In the genomic region with DNA sequence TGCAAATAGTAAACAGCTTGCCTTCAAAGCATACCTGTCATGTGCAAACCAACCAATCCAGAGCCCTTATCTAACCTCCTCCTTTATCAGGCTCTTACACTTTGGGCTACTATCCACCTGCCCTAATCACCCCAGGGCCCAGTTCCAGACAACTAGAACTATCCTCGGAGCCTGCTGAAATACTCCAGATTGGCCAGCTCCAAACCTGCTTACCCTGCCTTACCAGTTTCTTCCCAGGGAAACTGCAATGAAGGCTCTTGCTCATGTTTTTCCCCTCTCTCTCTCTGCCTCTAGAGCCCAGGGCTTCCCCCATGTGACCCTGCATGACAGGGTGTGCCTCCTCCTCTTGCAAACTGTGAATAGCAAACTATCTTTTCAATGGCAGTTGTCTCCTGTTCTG, we compare ENCODE assay signal across 14 cellular contexts.
DNase-seq lines count a peak whose midpoint lies in the region; ATAC-seq, FAIRE-seq and TF ChIP-seq lines count a peak whose summit lies in the region.
"Had no signal": no experiment of that assay in that cellular context is flagged by ENCODE, and none has a peak within 500 bp of the region (broad histone marks: within the 10 kb centered on the region; RNA-seq: fewer than 3 reads in every experiment).

No MANE protein-coding gene starts in this region.

- H3K23me2 ChIP-seq in H1 (ENCODE audit: low read depth, low read length), result no peaks in the 10 kb centered on the region

- no peak for TF ChIP-seq CTCF in left ventricle myocardium inferior (IDR thresholded peaks at IDR 0.05; ENCODE audit: borderline replicate concordance)
- no peak for TF ChIP-seq CTCF in H1 (IDR thresholded peaks at IDR 0.05; ENCODE audit: control extremely low read depth in 1 of 3, insufficient read depth in 1 of 3, low read depth in 1 of 3, low read length in 3 of 3)

- H2BK120ac ChIP-seq in H1 (replicated peaks; ENCODE audit: low read depth, low read length) (no peak overlapping the region), mesendoderm (ENCODE audit: low read depth, low read length) (no peak overlapping the region)

- H4K91ac ChIP-seq in H1 (replicated peaks; ENCODE audit: insufficient read length, low read length), result no peak overlapping the region

- H3K9ac ChIP-seq in H1 (replicated peaks in 1 of 4; ENCODE audit: extremely low read depth in 1 of 4, low read depth in 3 of 4, low read length in 3 of 4), result no peak overlapping the region
- H3K9ac ChIP-seq in mesendoderm (ENCODE audit: low read length), result no peak overlapping the region

- H4K8ac ChIP-seq in H1 (ENCODE audit: extremely low read depth, insufficient read depth, low read length) (no peak overlapping the region), mesendoderm (ENCODE audit: low read depth, low read length) (no peak overlapping the region)

- no peak overlapping the region for H2BK12ac ChIP-seq in H1 (ENCODE audit: low read depth, low read length)

- TF ChIP-seq RAD21 in H1 (IDR thresholded peaks at IDR 0.05 in 1 of 2, conservative IDR thresholded peaks at IDR 0.05 in 1 of 2; ENCODE audit: low read depth in 2 of 2, low read length in 2 of 2), result no peak

- no peak overlapping the region for H2AFZ ChIP-seq in H1 (ENCODE audit: low read length)

- 90% methylated on average over 1 of the region's 1 CpG; no CpG with 5 or more reads in 1 of the 2 experiments for WGBS in H1 (ENCODE audit: extremely low coverage in 1 of 2, insufficient coverage in 1 of 2, insufficient read length in 1 of 2, insufficient replicate concordance in 2 of 2, low coverage in 1 of 2, low lambda C conversion rate in 2 of 2, missing lambda C conversion rate in 1 of 2), 2 experiments
- WGBS in mesendoderm (ENCODE audit: extremely low coverage, insufficient coverage, low lambda C conversion rate), result no CpG with 5 or more reads among the region's 1 CpG

- H3K4ac ChIP-seq in H1 (replicated peaks; ENCODE audit: insufficient read length, low read depth, low read length) (no peak overlapping the region), mesendoderm (ENCODE audit: low read depth, low read length) (no peak overlapping the region)

- no peak for FAIRE-seq in H1 (lab: Jason Lieb, UNC)

- TF ChIP-seq POLR2A in H1 (IDR thresholded peaks at IDR 0.05; ENCODE audit: control extremely low read depth in 1 of 2, low read depth in 2 of 2, low read length in 2 of 2), result no peak

- H3K18ac ChIP-seq in H1 (ENCODE audit: extremely low read depth, low read length) (no peak overlapping the region), mesendoderm (ENCODE audit: low read length) (no peak overlapping the region)

- TF ChIP-seq EP300 in H1 (IDR thresholded peaks at IDR 0.05; ENCODE audit: borderline replicate concordance in 1 of 2, low read depth in 2 of 2, low read length in 2 of 2), result no peak

- H4K20me1 ChIP-seq in H1 (replicated peaks in 1 of 2; ENCODE audit: control insufficient read depth in 1 of 2, insufficient read depth in 2 of 2, low read length in 2 of 2), result no peaks in the 10 kb centered on the region

- no peak overlapping the region for H4K5ac ChIP-seq in H1 (ENCODE audit: insufficient read length, low read depth, low read length)
- H4K5ac ChIP-seq in mesendoderm (ENCODE audit: low read length), result no peak overlapping the region

- intact Hi-C loops in Right ventricle myocardium superior (cut with DNase I) (loop anchor here (10.0 kb wide), 1 partner anchor 106 kb away; a partner anchor contains a TSS), left ventricle myocardium inferior (cut with micrococcal nuclease) (no loop called here)

- H3K14ac ChIP-seq in H1 (ENCODE audit: insufficient read length), result no peak overlapping the region

- POLR2A ChIA-PET in H1 (lab: Charles Lee; ENCODE audit: partially characterized antibody), result no interaction called here
- POLR2A ChIA-PET in HEK293T (lab: Yijun Ruan, JAX), result no interaction called here

- peak; percentile 58 for ATAC-seq in Right ventricle myocardium superior (ENCODE audit: poor library complexity)
- ATAC-seq in HG03460 (IDR thresholded peaks at IDR 0.05; ENCODE audit: unreplicated experiment), result no peak
- ATAC-seq in HG02588 (IDR thresholded peaks at IDR 0.05; ENCODE audit: unreplicated experiment), result no peak

- no peak overlapping the region for H2BK20ac ChIP-seq in H1 (ENCODE audit: low read length)

- H3K4me3 ChIP-seq in left ventricle myocardium inferior (no peak overlapping the region), H1 (ENCODE audit: extremely low read depth in 1 of 4, insufficient read depth in 2 of 4, low read depth in 3 of 4, low read length in 4 of 4) (no peak overlapping the region), mesendoderm (ENCODE audit: low read length) (no peak overlapping the region)
- H3K4me3 ChIP-seq: sigmoid colon, tibial nerve had no signal

- DNase-seq in Right ventricle myocardium superior (no peak), left ventricle myocardium inferior (no peak), H1 (ENCODE audit: low read depth in 1 of 2, low spot score in 2 of 2) (no peak), mesendoderm (peak; percentile 71), ureter (ENCODE audit: low spot score) (peak; percentile 85), HEK293T (ENCODE audit: extremely low spot score) (no peak)
- DNase-seq: activated CD4-positive, alpha-beta T cell treated with anti-CD3 and anti-CD28 coated beads for 48 hours; effector memory CD4-positive, alpha-beta T cell; head of caudate nucleus; NCI-H1694; sigmoid colon had no signal

- H3K4me2 ChIP-seq in H1 (ENCODE audit: insufficient read depth in 1 of 2, low read depth in 2 of 2, low read length in 2 of 2) (0 out of 4 replicates have a peak overlapping the region, but pooled peaks of 1 of the 2 experiments have one; percentile 10), mesendoderm (ENCODE audit: low read length) (no peak overlapping the region)

- H3K56ac ChIP-seq in H1 (replicated peaks; ENCODE audit: insufficient read length, low read depth, low read length) (no peak overlapping the region), mesendoderm (ENCODE audit: low read length) (no peak overlapping the region)

- CTCF ChIA-PET in H1 (lab: Charles Lee; ENCODE audit: partially characterized antibody) (interaction anchor here (0.7 to 2.9 kb wide), 9 partner anchors 23 to 189 kb away, joined by 3 to 15 read pairs (median 3); a partner anchor contains a TSS), HEK293T (lab: Yijun Ruan, JAX) (no interaction called here)

- H3K79me2 ChIP-seq in H1 (ENCODE audit: control insufficient read depth in 1 of 2, insufficient read depth in 2 of 2, low read length in 2 of 2) (no peaks in the 10 kb centered on the region), mesendoderm (ENCODE audit: control insufficient read depth, insufficient read depth, low read length) (no peaks in the 10 kb centered on the region)

- H3K4me1 ChIP-seq in left ventricle myocardium inferior, result peaks cover 16% of the 10 kb centered on the region
- peaks cover 0 to 10% (median 8%) of the 10 kb centered on the region in 4 experiments; a peak in 4 of 7 replicates for H3K4me1 ChIP-seq in H1 (replicated peaks in 1 of 4; ENCODE audit: control insufficient read depth in 3 of 4, insufficient read depth in 4 of 4, low read length in 3 of 4)
- H3K4me1 ChIP-seq in mesendoderm (ENCODE audit: control insufficient read depth, low read depth, low read length), result peaks cover 3% of the 10 kb centered on the region

- H3K9me3 ChIP-seq in left ventricle myocardium inferior (replicated peaks) (no peaks in the 10 kb centered on the region), H1 (ENCODE audit: insufficient read depth in 2 of 2, low read depth in 1 of 2, low read length in 1 of 2) (no peaks in the 10 kb centered on the region)
- H3K9me3 ChIP-seq: sigmoid colon, tibial nerve had no signal

- H3K27me3 ChIP-seq in left ventricle myocardium inferior (ENCODE audit: low read depth), result no peaks in the 10 kb centered on the region
- no peaks in the 10 kb centered on the region for H3K27me3 ChIP-seq in H1 (replicated peaks in 1 of 4; ENCODE audit: control insufficient read depth in 3 of 4, extremely low read depth in 1 of 4, insufficient read depth in 3 of 4, low read length in 3 of 4)
- H3K27me3 ChIP-seq in mesendoderm (ENCODE audit: insufficient read depth, low read length, poor library complexity), result no peaks in the 10 kb centered on the region
- H3K27me3 ChIP-seq: sigmoid colon, tibial nerve had no signal

- H3K79me1 ChIP-seq in H1 (ENCODE audit: low read depth, low read length) (no peaks in the 10 kb centered on the region), mesendoderm (ENCODE audit: low read length) (no peaks in the 10 kb centered on the region)

- H3K27ac ChIP-seq in left ventricle myocardium inferior (replicated peaks), result no peak overlapping the region
- H3K27ac ChIP-seq in H1 (ENCODE audit: low read depth, low read length), result no peak overlapping the region
- no peak overlapping the region for H3K27ac ChIP-seq in mesendoderm (ENCODE audit: low read depth, low read length)

- H2AK5ac ChIP-seq in H1 (ENCODE audit: low read depth, low read length), result no peak overlapping the region
- H2AK5ac ChIP-seq in mesendoderm (ENCODE audit: low read length), result no peak overlapping the region

- H3K36me3 ChIP-seq in left ventricle myocardium inferior (no peaks in the 10 kb centered on the region), H1 (ENCODE audit: control insufficient read depth in 2 of 4, insufficient read depth in 4 of 4, low read length in 3 of 4) (no peaks in the 10 kb centered on the region), mesendoderm (ENCODE audit: control insufficient read depth, insufficient read depth, low read length) (no peaks in the 10 kb centered on the region)
- H3K36me3 ChIP-seq: sigmoid colon had no signal

- H2BK5ac ChIP-seq in H1 (ENCODE audit: low read depth, low read length) (no peak overlapping the region), mesendoderm (ENCODE audit: low read length) (no peak overlapping the region)

- H2BK15ac ChIP-seq in H1 (ENCODE audit: low read length), result no peak overlapping the region
- no peak overlapping the region for H2BK15ac ChIP-seq in mesendoderm (replicated peaks; ENCODE audit: low read depth)

- no peak overlapping the region for H3K23ac ChIP-seq in H1 (ENCODE audit: insufficient read length)
- no peak overlapping the region for H3K23ac ChIP-seq in mesendoderm (ENCODE audit: low read length)

TF ChIP-seq in H1, 55 proteins besides CTCF, POLR2A, EP300 and RAD21 (continues in another document):
- no peak for TF ChIP-seq JUND (IDR thresholded peaks at IDR 0.05; ENCODE audit: low read length)

TF ChIP-seq in HEK293T, 16 proteins besides CTCF, POLR2A, EP300 and RAD21 (continues in another document):
- TF ChIP-seq FOXK2 (IDR thresholded peaks at IDR 0.05) (no peak), CTBP1 (IDR thresholded peaks at IDR 0.05; ENCODE audit: borderline replicate concordance) (no peak), FOXA1 (IDR thresholded peaks at IDR 0.05) (no peak), BHLHE40 (IDR thresholded peaks at IDR 0.05; ENCODE audit: borderline replicate concordance) (no peak), ELF4 (IDR thresholded peaks at IDR 0.05) (no peak), FOXM1 (IDR thresholded peaks at IDR 0.05; ENCODE audit: borderline replicate concordance) (no peak), LEF1 (IDR thresholded peaks at IDR 0.05; ENCODE audit: borderline replicate concordance) (no peak), L3MBTL2 (conservative IDR thresholded peaks at IDR 0.05) (no peak)

Comparison
In these comparisons a context has a peak if more than half of its experiments do, and no peak if none do; other contexts are left out.
1. DNase-seq: peak in mesendoderm (single experiment) and ureter (single experiment); none in Right ventricle myocardium superior (single experiment), left ventricle myocardium inferior (single experiment), H1 (0 of 2) and HEK293T (single experiment).